In the genomic region with DNA sequence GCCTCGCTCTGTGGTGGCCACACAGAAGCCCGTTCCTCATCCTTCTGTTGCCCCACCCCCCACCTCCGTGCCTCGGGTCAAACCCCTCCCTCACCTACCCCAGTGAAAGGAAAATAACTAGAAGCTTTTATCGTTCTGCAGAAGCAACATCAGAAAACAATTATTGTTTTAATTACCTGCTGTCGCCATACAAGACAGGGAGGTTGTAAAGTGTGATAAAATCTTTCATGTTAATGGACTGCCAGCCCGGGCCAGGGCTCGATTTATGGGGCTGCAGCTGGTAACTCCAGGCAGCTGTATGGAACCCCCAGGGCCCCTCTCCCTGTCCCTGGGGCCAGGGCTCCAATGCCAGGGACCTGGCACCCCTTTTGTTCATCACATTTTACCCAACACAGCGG, we compare ENCODE assay signal across 2 cellular contexts.
A peak's percentile ranks its signal among the peaks of the same experiment; 100 is the strongest.
TF ChIP-seq lines count a peak whose summit lies in the region.

No MANE protein-coding gene starts in this region.

TF ChIP-seq in HEK293, 187 proteins besides CTCF, POLR2A, EP300 and RAD21 (continued from another document):
- TF ChIP-seq ZNF175 (tag by site-specific recombination; IDR thresholded peaks at IDR 0.05) (no peak), OSR2 (tag by site-specific recombination; IDR thresholded peaks at IDR 0.05) (0 out of 2 replicates have a peak, but pooled peaks have one; percentile 44), WT1 (tag by site-specific recombination; IDR thresholded peaks at IDR 0.05) (no peak), ZBTB7A (tag by site-specific recombination; IDR thresholded peaks at IDR 0.05; ENCODE audit: low read depth) (no peak), HOXC10 (CRISPR knock-in tag; IDR thresholded peaks at IDR 0.05) (no peak), TSHZ1 (tag by site-specific recombination; IDR thresholded peaks at IDR 0.05; ENCODE audit: borderline replicate concordance) (no peak), ZNF221 (tag by site-specific recombination; IDR thresholded peaks at IDR 0.05; ENCODE audit: borderline replicate concordance) (no peak), ZNF488 (tag by site-specific recombination; IDR thresholded peaks at IDR 0.05) (no peak), ZBTB8A (tag by site-specific recombination; IDR thresholded peaks at IDR 0.05) (peak; percentile 52)

TF ChIP-seq in H1, 55 proteins besides CTCF, POLR2A, EP300 and RAD21:
- TF ChIP-seq RFX5 (IDR thresholded peaks at IDR 0.05; ENCODE audit: borderline replicate concordance, low read depth, low read length) (no peak), TAF7 (optimal IDR thresholded peaks at IDR 0.05; ENCODE audit: borderline replicate concordance, low read depth, low read length) (no peak), JUN (IDR thresholded peaks at IDR 0.05; ENCODE audit: low read depth, low read length) (no peak), SP4 (IDR thresholded peaks at IDR 0.05; ENCODE audit: low read length) (no peak), SIN3A (conservative IDR thresholded peaks at IDR 0.05 in 1 of 2, IDR thresholded peaks at IDR 0.05 in 1 of 2; ENCODE audit: low read depth in 1 of 2, low read length in 2 of 2) (no peak), KDM5A (IDR thresholded peaks at IDR 0.05; ENCODE audit: low read length) (no peak), CREB1 (IDR thresholded peaks at IDR 0.05) (no peak)
